Comparison of ENCODE assay signal across 1 cellular context in genomic region chr2:41414486-41415230, GRCh38.
TF ChIP-seq lines count a peak whose summit lies in the region.

No MANE protein-coding gene starts in this region.

TF ChIP-seq in WTC11, 78 proteins besides CTCF, POLR2A, EP300 and RAD21 (continued from another document):
- TF ChIP-seq, protein P1, sequence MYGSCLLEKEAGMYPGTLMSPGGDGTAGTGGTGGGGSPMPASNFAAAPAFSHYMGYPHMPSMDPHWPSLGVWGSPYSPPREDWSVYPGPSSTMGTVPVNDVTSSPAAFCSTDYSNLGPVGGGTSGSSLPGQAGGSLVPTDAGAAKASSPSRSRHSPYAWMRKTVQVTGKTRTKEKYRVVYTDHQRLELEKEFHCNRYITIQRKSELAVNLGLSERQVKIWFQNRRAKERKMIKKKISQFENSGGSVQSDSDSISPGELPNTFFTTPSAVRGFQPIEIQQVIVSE (CRISPR knock-in tag; IDR thresholded peaks at IDR 0.05; ENCODE audit: borderline replicate concordance) = no peak
